17 cellular contexts compared by ENCODE assay signal in the genomic region with DNA sequence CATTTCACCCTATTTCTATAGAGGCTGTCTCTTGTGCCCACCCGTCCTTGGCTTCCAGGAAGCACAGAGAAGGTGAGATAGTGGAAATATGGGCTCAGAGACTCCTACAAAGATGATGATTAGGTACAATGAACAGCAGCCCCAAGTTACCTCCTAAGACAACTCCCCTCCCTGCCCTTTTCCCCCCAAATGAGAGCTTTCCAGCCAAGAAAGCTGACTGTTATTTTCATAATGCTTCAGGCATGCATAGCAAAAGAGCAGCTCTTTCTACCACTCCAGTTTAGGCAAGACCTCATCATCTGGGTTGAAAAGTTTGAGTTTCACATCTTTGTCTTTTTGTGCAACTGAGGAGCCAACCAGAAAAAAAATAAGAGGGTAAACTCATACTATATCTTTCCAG.
A peak's percentile ranks its signal among the peaks of the same experiment; 100 is the strongest.
DNase-seq lines count a peak whose midpoint lies in the region; ATAC-seq and TF ChIP-seq lines count a peak whose summit lies in the region.
"Had no signal": no experiment of that assay in that cellular context is flagged by ENCODE, and none has a peak within 500 bp of the region (broad histone marks: within the 10 kb centered on the region; RNA-seq: fewer than 3 reads in every experiment).

No MANE protein-coding gene starts in this region.

- H4K20me1 ChIP-seq in mammary epithelial cell (ENCODE audit: insufficient read depth, low read length) (no peaks in the 10 kb centered on the region), smooth muscle cell (ENCODE audit: low read depth) (no peaks in the 10 kb centered on the region)
- H4K20me1 ChIP-seq: BLaER1 had no signal

- no peaks in the 10 kb centered on the region for H3F3A ChIP-seq in smooth muscle cell (ENCODE audit: low read depth)

- H3K9me3 ChIP-seq in mammary epithelial cell (replicated peaks; ENCODE audit: insufficient read depth, low read length) (peaks cover 11% of the 10 kb centered on the region), breast epithelium (peaks cover 0 to 17% of the 10 kb centered on the region in 2 donors), smooth muscle cell (replicated peaks; ENCODE audit: low read depth) (no peaks in the 10 kb centered on the region)

- H3K4me2 ChIP-seq in mammary epithelial cell (ENCODE audit: insufficient read depth, low read depth, low read length) (no peak overlapping the region), smooth muscle cell (no peak overlapping the region)
- H3K4me2 ChIP-seq: BLaER1 had no signal

- H3K27me3 ChIP-seq in mammary epithelial cell (ENCODE audit: insufficient read depth, low read length) (no peaks in the 10 kb centered on the region), breast epithelium (no peaks in the 10 kb centered on the region), smooth muscle cell (ENCODE audit: low read depth) (no peaks in the 10 kb centered on the region)
- H3K27me3 ChIP-seq: BLaER1 had no signal

- no peak overlapping the region for H3K4me3 ChIP-seq in mammary epithelial cell (replicated peaks in 1 of 3; ENCODE audit: insufficient read depth in 1 of 3, low read depth in 2 of 3, low read length in 3 of 3)
- no peak overlapping the region for H3K4me3 ChIP-seq in breast epithelium
- H3K4me3 ChIP-seq in foreskin fibroblast (ENCODE audit: low read depth in 1 of 2, low read length in 2 of 2), result no peak overlapping the region
- no peak overlapping the region for H3K4me3 ChIP-seq in smooth muscle cell
- H3K4me3 ChIP-seq: BLaER1 had no signal

- in situ Hi-C loops in mammary epithelial cell (cut with MboI; ENCODE audit: low sequenced_read_pairs in 2 of 2), result no loop called here

- no peak overlapping the region for H3K9ac ChIP-seq in mammary epithelial cell (ENCODE audit: insufficient read depth, low read length)
- H3K9ac ChIP-seq in smooth muscle cell (ENCODE audit: low read depth), result no peak overlapping the region
- H3K9ac ChIP-seq: BLaER1 had no signal

- peak; percentile 62 for ATAC-seq in omental fat pad (ENCODE audit: low FRiP score)
- no peak for ATAC-seq in HG02870 (IDR thresholded peaks at IDR 0.05; ENCODE audit: unreplicated experiment)
- ATAC-seq: CD8-positive, alpha-beta T cell had no signal

- H3K79me2 ChIP-seq in mammary epithelial cell (ENCODE audit: insufficient read depth, low read length), result no peaks in the 10 kb centered on the region
- H3K79me2 ChIP-seq in smooth muscle cell (ENCODE audit: low read depth), result no peaks in the 10 kb centered on the region

- no peak for TF ChIP-seq POLR2A in breast epithelium (IDR thresholded peaks at IDR 0.05)

- DNase-seq in mammary epithelial cell (no peak), breast epithelium (ENCODE audit: low spot score in 2 of 2) (no peak), foreskin fibroblast (peak; percentile 34 to 59), omental fat pad (ENCODE audit: low spot score) (no peak), smooth muscle cell (lab: John Stamatoyannopoulos, UW; ENCODE audit: unreplicated experiment) (no peak), globus pallidus (ENCODE audit: low spot score) (no peak), NOMO-1 treated with DMSO at 0.1 percent for 48 hours (lab: John Stamatoyannopoulos, UW; ENCODE audit: unreplicated experiment) (no peak)
- DNase-seq: 8988T; CD8-positive, alpha-beta T cell; H9; NCI-H1048; NCI-H146; NCI-H2081; NCI-H510A treated with DMSO at 0.1 percent for 48 hours; RPMI8226 had no signal

- no peak for TF ChIP-seq CTCF in mammary epithelial cell (conservative IDR thresholded peaks at IDR 0.05 in 1 of 2, IDR thresholded peaks at IDR 0.05 in 1 of 2; ENCODE audit: extremely low read depth in 1 of 2, insufficient read depth in 1 of 2, low read depth in 1 of 2, low read length in 2 of 2)
- no peak for TF ChIP-seq CTCF in breast epithelium (IDR thresholded peaks at IDR 0.05)
- no peak for TF ChIP-seq CTCF in foreskin fibroblast (IDR thresholded peaks at IDR 0.05; ENCODE audit: low read depth, low read length)
- TF ChIP-seq CTCF in omental fat pad (IDR thresholded peaks at IDR 0.05), result no peak
- no peak for TF ChIP-seq CTCF in smooth muscle cell (IDR thresholded peaks at IDR 0.05; ENCODE audit: borderline replicate concordance, insufficient read depth, poor library complexity, severe bottlenecking)

- intact Hi-C loops in mammary epithelial cell (cut with micrococcal nuclease), result no loop called here
- intact Hi-C loops in breast epithelium (cut with DNase I; ENCODE audit: low total_unique reads), result loop anchor here (10.0 kb wide), 1 partner anchor 1668 kb away; no protein-coding TSS in a partner anchor

- BruUV-seq in mammary epithelial cell (replicated peaks; lab: Mats Ljungman, UMichigan), result no TSS peak

- 10% methylated on average over 1 of the region's 1 CpG for WGBS in mammary epithelial cell (ENCODE audit: low coverage, missing lambda C conversion rate)
- 88% methylated on average over 1 of the region's 1 CpG for WGBS in smooth muscle cell (ENCODE audit: low lambda C conversion rate)

- dilution Hi-C loops in mammary epithelial cell (cut with HindIII; ENCODE audit: low sequenced_read_pairs), result no loop called here

- no peaks in the 10 kb centered on the region for H3K36me3 ChIP-seq in mammary epithelial cell (ENCODE audit: insufficient read depth, low read length)
- no peaks in the 10 kb centered on the region for H3K36me3 ChIP-seq in breast epithelium
- H3K36me3 ChIP-seq in smooth muscle cell (ENCODE audit: low read depth), result no peaks in the 10 kb centered on the region
- H3K36me3 ChIP-seq: BLaER1 had no signal

- H3K4me1 ChIP-seq in mammary epithelial cell (ENCODE audit: insufficient read depth, low read length) (peaks cover 14% of the 10 kb centered on the region), breast epithelium (no peaks in the 10 kb centered on the region), smooth muscle cell (ENCODE audit: low read depth) (no peaks in the 10 kb centered on the region)

- H2AFZ ChIP-seq in mammary epithelial cell (ENCODE audit: low read depth, low read length), result peak overlapping the region; percentile 43
- no peak overlapping the region for H2AFZ ChIP-seq in smooth muscle cell (ENCODE audit: low read depth)

- CTCF ChIA-PET in mammary epithelial cell (lab: Charles Lee; ENCODE audit: low non-redundant PET), result interaction anchor here (0.7 kb wide), 1 partner anchor 217 kb away, joined by 3 read pairs; no protein-coding TSS in a partner anchor

- H3K27ac ChIP-seq in mammary epithelial cell (ENCODE audit: insufficient read depth, low read depth, low read length), result no peak overlapping the region
- H3K27ac ChIP-seq in breast epithelium, result peak overlapping the region in 1 of 2 donors; percentile 27
- H3K27ac ChIP-seq in smooth muscle cell (ENCODE audit: low read depth), result no peak overlapping the region
- H3K27ac ChIP-seq: BLaER1 had no signal

Comparison
In these comparisons a context has a peak if more than half of its experiments do, and no peak if none do; other contexts are left out.
1. DNase-seq: peak in foreskin fibroblast (2 of 2); none in mammary epithelial cell (single experiment), breast epithelium (0 of 2), omental fat pad (single experiment), smooth muscle cell (single experiment), globus pallidus (single experiment) and NOMO-1 treated with DMSO at 0.1 percent for 48 hours (single experiment).